32 cellular contexts compared by ENCODE assay signal in the genomic region with DNA sequence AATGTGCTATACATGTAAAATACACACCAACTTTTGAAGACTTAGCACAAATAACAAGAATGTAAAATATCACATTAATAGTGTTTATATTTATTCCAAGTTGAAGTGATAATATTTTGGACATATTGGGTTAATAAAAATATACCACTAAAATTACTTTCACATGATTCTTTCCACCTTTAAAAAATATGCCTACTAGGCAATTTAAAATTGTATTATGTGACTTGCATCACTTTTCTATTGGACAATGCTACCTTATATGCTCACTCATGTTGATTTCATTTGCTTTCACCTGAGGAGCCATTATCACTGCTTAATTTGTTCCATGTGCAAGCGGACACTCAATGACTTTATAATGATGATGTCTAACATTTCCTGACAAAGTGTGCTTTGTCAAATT.
"Had no signal": no experiment of that assay in that cellular context is flagged by ENCODE, and none has a peak within 500 bp of the region (broad histone marks: within the 10 kb centered on the region; RNA-seq: fewer than 3 reads in every experiment).

No MANE protein-coding gene starts in this region.

- DNase-seq: Karpas-422, MG63, NCI-H1048, NCI-H1092 treated with DMSO at 0.1 percent for 48 hours, NCI-H1105 treated with DMSO at 0.1 percent for 48 hours, NCI-H1417, NCI-H1436, NCI-H146, NCI-H1694, NCI-H187, NCI-H1930, NCI-H2029 treated with DMSO at 0.1 percent for 48 hours, NCI-H2081 treated with DMSO at 0.1 percent for 48 hours, NCI-H2107, NCI-H2171, NCI-H226, NCI-H446 treated with DMSO at 0.1 percent for 48 hours, NCI-H510A, NCI-H524, NCI-H526 treated with DMSO at 0.1 percent for 48 hours, NCI-H774, PC-9, SHP77, SIG-M5, SJCRH30, T-cell had no signal

- H3K4me3 ChIP-seq: MG63, PC-9, SJCRH30, SK-N-MC had no signal

- FAIRE-seq: RCC 7860 had no signal

- H3K36me3 ChIP-seq: MG63, SJCRH30 had no signal

- ATAC-seq: Panc1, Right ventricle myocardium inferior, SK-N-SH treated with all-trans-retinoic acid at 6 μM for 48 hours, T-cell had no signal

- H3K9me3 ChIP-seq: MG63, SJCRH30 had no signal

- H2AFZ ChIP-seq: PC-9 had no signal

- H3K27me3 ChIP-seq: MG63, SJCRH30 had no signal

- H3K4me2 ChIP-seq: PC-9 had no signal

- H3K27ac ChIP-seq: PC-9, RWPE1, SJCRH30, SK-N-MC had no signal
